18 cellular contexts compared by ENCODE assay signal in genomic region chr2:168740788-168741187, GRCh38.
A peak's percentile ranks its signal among the peaks of the same experiment; 100 is the strongest.
DNase-seq lines count a peak whose midpoint lies in the region; ATAC-seq and TF ChIP-seq lines count a peak whose summit lies in the region.
"Had no signal": no experiment of that assay in that cellular context is flagged by ENCODE, and none has a peak within 500 bp of the region (broad histone marks: within the 10 kb centered on the region; RNA-seq: fewer than 3 reads in every experiment).

No MANE protein-coding gene starts in this region.

- intact Hi-C loops in naive thymus-derived CD4-positive, alpha-beta T cell (cut with micrococcal nuclease), result no loop called here

- CTCF ChIA-PET in naive thymus-derived CD4-positive, alpha-beta T cell (lab: Charles Lee), result interaction anchor here (0.9 kb wide), 1 partner anchor 34 kb away, joined by 4 read pairs; no protein-coding TSS in a partner anchor

- no peaks in the 10 kb centered on the region for H3K27me3 Mint-ChIP-seq in activated T-cell treated with anti-CD3 and anti-CD28 coated beads, Interleukin-2, amount 50 U/mL, for 72 hours (ENCODE audit: low read depth)
- H3K27me3 Mint-ChIP-seq in glutamatergic neuron (ENCODE audit: unreplicated experiment), result peaks cover 2% of the 10 kb centered on the region
- no peaks in the 10 kb centered on the region for H3K27me3 Mint-ChIP-seq in naive thymus-derived CD4-positive, alpha-beta T cell

- no peak for TF ChIP-seq CTCF in glutamatergic neuron (IDR thresholded peaks at IDR 0.05; ENCODE audit: partially characterized antibody, unreplicated experiment)

- H3K9me3 Mint-ChIP-seq in activated T-cell treated with anti-CD3 and anti-CD28 coated beads, Interleukin-2, amount 50 U/mL, for 72 hours, result no peaks in the 10 kb centered on the region
- peaks cover 1% of the 10 kb centered on the region for H3K9me3 Mint-ChIP-seq in glutamatergic neuron (ENCODE audit: unreplicated experiment)
- peaks cover 0 to 6% (median 0%) of the 10 kb centered on the region in 11 donors for H3K9me3 Mint-ChIP-seq in naive thymus-derived CD4-positive, alpha-beta T cell
- H3K9me3 Mint-ChIP-seq: CD14-positive monocyte; CD4-positive, alpha-beta memory T cell; HFFc6 had no signal

- POLR2A ChIA-PET in naive thymus-derived CD4-positive, alpha-beta T cell (lab: Charles Lee), result interaction anchor here (0.7 to 1.3 kb wide), 2 partner anchors 9 to 88 kb away, joined by 4 to 5 read pairs; no protein-coding TSS in a partner anchor

- no peak overlapping the region for H3K4me3 Mint-ChIP-seq in activated T-cell treated with anti-CD3 and anti-CD28 coated beads, Interleukin-2, amount 50 U/mL, for 72 hours
- H3K4me3 Mint-ChIP-seq in glutamatergic neuron (ENCODE audit: unreplicated experiment), result no peak overlapping the region
- H3K4me3 Mint-ChIP-seq in naive thymus-derived CD4-positive, alpha-beta T cell, result no peak overlapping the region
- H3K4me3 Mint-ChIP-seq: CD14-positive monocyte; CD4-positive, alpha-beta memory T cell; HFFc6 had no signal

- H3K4me3 ChIP-seq in naive thymus-derived CD4-positive, alpha-beta T cell (ENCODE audit: low read length), result no peak overlapping the region
- H3K4me3 ChIP-seq: BLaER1 treated with 17β-estradiol and CSF1 and Interleukin-3, amounts not matched to agents 10 nM and 100 nM; HAP-1 had no signal

- no peaks in the 10 kb centered on the region for H3K36me3 ChIP-seq in naive thymus-derived CD4-positive, alpha-beta T cell (ENCODE audit: control insufficient read depth in 2 of 3, insufficient read depth in 3 of 3, low read length in 3 of 3)
- H3K36me3 ChIP-seq: BE2C, HAP-1 had no signal

- H3K36me3 Mint-ChIP-seq in activated T-cell treated with anti-CD3 and anti-CD28 coated beads, Interleukin-2, amount 50 U/mL, for 72 hours (ENCODE audit: insufficient read depth in 2 of 2), result no peaks in the 10 kb centered on the region
- H3K36me3 Mint-ChIP-seq in glutamatergic neuron (ENCODE audit: unreplicated experiment), result no peaks in the 10 kb centered on the region
- H3K36me3 Mint-ChIP-seq in naive thymus-derived CD4-positive, alpha-beta T cell, result peaks cover 0 to 29% (median 16%) of the 10 kb centered on the region in 5 donors

- H3K4me1 ChIP-seq in naive thymus-derived CD4-positive, alpha-beta T cell (ENCODE audit: control insufficient read depth in 2 of 2, insufficient read depth in 2 of 2, low read length in 2 of 2), result peaks cover 0 to 6% of the 10 kb centered on the region in 2 donors

- H3K27ac Mint-ChIP-seq in activated T-cell treated with anti-CD3 and anti-CD28 coated beads, Interleukin-2, amount 50 U/mL, for 72 hours, result peak overlapping the region; percentile 4
- H3K27ac Mint-ChIP-seq in glutamatergic neuron (ENCODE audit: unreplicated experiment), result peak overlapping the region; percentile 40
- H3K27ac Mint-ChIP-seq in naive thymus-derived CD4-positive, alpha-beta T cell, result peak overlapping the region in 5 of 9 donors; percentile 24 to 94 (median 51)
- H3K27ac Mint-ChIP-seq: HFFc6 had no signal

- ATAC-seq in activated T-cell treated with anti-CD3 and anti-CD28 coated beads, Interleukin-2, amount 50 U/mL, for 72 hours (replicated peaks in 1 of 2), result no peak
- no peak for ATAC-seq in naive thymus-derived CD4-positive, alpha-beta T cell
- no peak for ATAC-seq in HG02884 (IDR thresholded peaks at IDR 0.05; ENCODE audit: unreplicated experiment)

- peaks cover 12% of the 10 kb centered on the region for H3K4me1 Mint-ChIP-seq in activated T-cell treated with anti-CD3 and anti-CD28 coated beads, Interleukin-2, amount 50 U/mL, for 72 hours (ENCODE audit: low read depth)
- H3K4me1 Mint-ChIP-seq in glutamatergic neuron (ENCODE audit: low read depth, unreplicated experiment), result peaks cover 28% of the 10 kb centered on the region
- peaks cover 7 to 41% (median 22%) of the 10 kb centered on the region in 7 donors for H3K4me1 Mint-ChIP-seq in naive thymus-derived CD4-positive, alpha-beta T cell
- H3K4me1 Mint-ChIP-seq: CD14-positive monocyte had no signal

- H3K27me3 ChIP-seq in naive thymus-derived CD4-positive, alpha-beta T cell (ENCODE audit: control insufficient read depth in 2 of 2, insufficient read depth in 2 of 2, low read length in 2 of 2), result no peaks in the 10 kb centered on the region
- H3K27me3 ChIP-seq: BE2C; BLaER1 treated with 17β-estradiol and CSF1 and Interleukin-3, amounts not matched to agents 10 nM and 100 nM had no signal

- H3K9me3 ChIP-seq in naive thymus-derived CD4-positive, alpha-beta T cell (ENCODE audit: control insufficient read depth in 2 of 3, low read length in 3 of 3), result no peaks in the 10 kb centered on the region
- H3K9me3 ChIP-seq: BE2C; BLaER1 treated with 17β-estradiol and CSF1 and Interleukin-3, amounts not matched to agents 10 nM and 100 nM; Caco-2; HAP-1 had no signal

- no peak for DNase-seq in activated T-cell treated with anti-CD3 and anti-CD28 coated beads, Interleukin-2, amount 50 U/mL, for 72 hours
- no peak for DNase-seq in activated T-cell treated with anti-CD3 and anti-CD28 coated beads, Interleukin-2, amount 50 U/mL, for 48 hours
- DNase-seq in glutamatergic neuron, result no peak
- no peak for DNase-seq in naive thymus-derived CD4-positive, alpha-beta T cell
- DNase-seq in T-helper 1 cell, result no peak
- DNase-seq in Ammon's horn (ENCODE audit: low spot score), result no peak
- DNase-seq: BE2C; Caco-2; CD4-positive, alpha-beta memory T cell; DMS153; DND-41; GOT3 had no signal

- no peak overlapping the region for H3K27ac ChIP-seq in naive thymus-derived CD4-positive, alpha-beta T cell (ENCODE audit: low read depth, low read length)
- H3K27ac ChIP-seq: 22Rv1; BLaER1 treated with 17β-estradiol and CSF1 and Interleukin-3, amounts not matched to agents 10 nM and 100 nM had no signal
